ENCODE assay signal across 1 cellular context in the genomic region with DNA sequence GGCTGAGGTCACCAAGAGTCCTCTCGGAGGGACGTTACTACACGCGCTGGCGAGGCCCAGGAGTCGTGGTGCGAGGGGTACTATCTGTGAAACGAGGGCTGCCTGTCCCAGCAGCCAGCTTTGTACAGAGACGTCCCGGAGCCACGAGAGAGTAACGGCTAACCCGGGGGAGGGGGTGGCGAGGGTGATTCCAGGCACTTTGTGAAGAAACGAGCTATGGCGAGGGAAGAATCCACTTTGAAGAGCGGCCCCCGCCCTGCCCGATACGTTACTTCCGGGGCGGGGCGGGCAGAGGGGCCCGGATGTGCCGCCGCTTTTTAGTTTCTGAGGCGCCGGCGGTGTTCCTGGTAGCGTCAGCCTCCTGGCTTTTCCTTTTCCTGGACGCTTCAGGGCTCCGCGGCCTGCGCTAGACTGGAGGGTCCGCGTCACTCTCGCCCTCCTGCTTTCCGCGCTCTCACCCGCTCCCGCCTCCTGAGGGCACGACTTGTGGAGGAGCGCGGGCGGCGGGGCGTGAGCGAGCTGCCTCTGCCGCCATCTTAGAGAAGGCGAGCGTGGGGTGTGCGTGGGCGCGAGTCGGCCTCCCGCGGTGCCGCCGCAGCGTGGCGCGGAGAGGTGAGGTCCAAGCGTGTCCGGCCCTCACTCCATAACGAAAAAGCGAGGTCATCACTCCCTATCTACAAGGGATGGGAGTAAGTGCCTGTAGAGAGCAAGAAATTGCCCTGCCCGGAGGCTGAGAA.
TF ChIP-seq lines count a peak whose summit lies in the region.

No MANE protein-coding gene starts in this region.

TF ChIP-seq in HepG2, 621 proteins besides CTCF, POLR2A, EP300 and RAD21 (continued from another document and continues in another):
- TF ChIP-seq FOXP1 (IDR thresholded peaks at IDR 0.05): no peak
- no peak for TF ChIP-seq FOXP1 (CRISPR knock-in tag; IDR thresholded peaks at IDR 0.05)
- TF ChIP-seq ZNF17 (CRISPR knock-in tag; IDR thresholded peaks at IDR 0.05): no peak
- TF ChIP-seq NONO (IDR thresholded peaks at IDR 0.05): no peak
- TF ChIP-seq NONO (CRISPR knock-in tag; conservative IDR thresholded peaks at IDR 0.05): peak; percentile 69
- no peak; the same call in 1 of the 2 replicates for TF ChIP-seq GTF3A (CRISPR knock-in tag; conservative IDR thresholded peaks at IDR 0.05)
- TF ChIP-seq ATRX (CRISPR knock-in tag; IDR thresholded peaks at IDR 0.05; ENCODE audit: borderline replicate concordance): no peak
- TF ChIP-seq ZNF878 (CRISPR knock-in tag; IDR thresholded peaks at IDR 0.05): peak; percentile 42; the same call in 1 of the 2 replicates
- TF ChIP-seq, protein P1, sequence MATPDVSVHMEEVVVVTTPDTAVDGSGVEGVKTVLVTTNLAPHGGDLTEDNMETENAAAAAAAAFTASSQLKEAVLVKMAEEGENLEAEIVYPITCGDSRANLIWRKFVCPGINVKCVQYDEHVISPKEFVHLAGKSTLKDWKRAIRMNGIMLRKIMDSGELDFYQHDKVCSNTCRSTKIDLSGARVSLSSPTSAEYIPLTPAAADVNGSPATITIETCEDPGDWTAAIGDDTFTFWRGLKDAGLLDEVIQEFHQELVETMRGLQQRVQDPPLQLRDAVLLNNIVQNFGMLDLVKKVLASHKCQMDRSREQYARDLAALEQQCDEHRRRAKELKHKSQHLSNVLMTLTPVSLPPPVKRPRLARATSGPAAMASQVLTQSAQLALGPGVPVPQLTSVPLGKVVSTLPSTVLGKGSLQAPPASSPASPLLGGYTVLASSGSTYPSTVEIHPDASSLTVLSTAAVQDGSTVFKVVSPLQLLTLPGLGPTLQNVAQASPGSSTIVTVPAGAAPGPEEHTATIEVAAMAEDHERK (CRISPR knock-in tag; IDR thresholded peaks at IDR 0.05; ENCODE audit: low read depth): no peak
- 0 out of 2 replicates have a peak, but pooled peaks have one; percentile 38 for TF ChIP-seq GZF1 (CRISPR knock-in tag; IDR thresholded peaks at IDR 0.05)
- 0 out of 2 replicates have a peak, but pooled peaks have one; percentile 13 for TF ChIP-seq ZNF251 (CRISPR knock-in tag; IDR thresholded peaks at IDR 0.05)
- TF ChIP-seq AHR (CRISPR knock-in tag; IDR thresholded peaks at IDR 0.05): peak; percentile 78; the same call in 1 of the 2 replicates
- TF ChIP-seq, protein P2, sequence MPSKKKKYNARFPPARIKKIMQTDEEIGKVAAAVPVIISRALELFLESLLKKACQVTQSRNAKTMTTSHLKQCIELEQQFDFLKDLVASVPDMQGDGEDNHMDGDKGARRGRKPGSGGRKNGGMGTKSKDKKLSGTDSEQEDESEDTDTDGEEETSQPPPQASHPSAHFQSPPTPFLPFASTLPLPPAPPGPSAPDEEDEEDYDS (CRISPR knock-in tag; IDR thresholded peaks at IDR 0.05): peak; percentile 71
- no peak for TF ChIP-seq TCF7L2 (IDR thresholded peaks at IDR 0.05; ENCODE audit: low read depth, low read length)
- no peak for TF ChIP-seq HNRNPH1 (optimal IDR thresholded peaks at IDR 0.05; ENCODE audit: low read depth, low read length)
- no peak for TF ChIP-seq JUN (CRISPR knock-in tag; IDR thresholded peaks at IDR 0.05)
- TF ChIP-seq, protein P3, sequence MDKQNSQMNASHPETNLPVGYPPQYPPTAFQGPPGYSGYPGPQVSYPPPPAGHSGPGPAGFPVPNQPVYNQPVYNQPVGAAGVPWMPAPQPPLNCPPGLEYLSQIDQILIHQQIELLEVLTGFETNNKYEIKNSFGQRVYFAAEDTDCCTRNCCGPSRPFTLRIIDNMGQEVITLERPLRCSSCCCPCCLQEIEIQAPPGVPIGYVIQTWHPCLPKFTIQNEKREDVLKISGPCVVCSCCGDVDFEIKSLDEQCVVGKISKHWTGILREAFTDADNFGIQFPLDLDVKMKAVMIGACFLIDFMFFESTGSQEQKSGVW (CRISPR knock-in tag; IDR thresholded peaks at IDR 0.05; ENCODE audit: borderline replicate concordance): no peak
- TF ChIP-seq ZEB1 (IDR thresholded peaks at IDR 0.05; ENCODE audit: insufficient replicate concordance, low read depth): peak; percentile 61
- no peak for TF ChIP-seq SNRNP70 (IDR thresholded peaks at IDR 0.05; ENCODE audit: low read depth, low read length)
- peak; percentile 51 for TF ChIP-seq ATF7-NPFF (CRISPR knock-in tag; IDR thresholded peaks at IDR 0.05; ENCODE audit: low read depth)
- TF ChIP-seq THAP11 (CRISPR knock-in tag; IDR thresholded peaks at IDR 0.05): peak; percentile 69
- no peak for TF ChIP-seq ZNF567 (CRISPR knock-in tag; IDR thresholded peaks at IDR 0.05; ENCODE audit: borderline replicate concordance)
- TF ChIP-seq, protein P4, sequence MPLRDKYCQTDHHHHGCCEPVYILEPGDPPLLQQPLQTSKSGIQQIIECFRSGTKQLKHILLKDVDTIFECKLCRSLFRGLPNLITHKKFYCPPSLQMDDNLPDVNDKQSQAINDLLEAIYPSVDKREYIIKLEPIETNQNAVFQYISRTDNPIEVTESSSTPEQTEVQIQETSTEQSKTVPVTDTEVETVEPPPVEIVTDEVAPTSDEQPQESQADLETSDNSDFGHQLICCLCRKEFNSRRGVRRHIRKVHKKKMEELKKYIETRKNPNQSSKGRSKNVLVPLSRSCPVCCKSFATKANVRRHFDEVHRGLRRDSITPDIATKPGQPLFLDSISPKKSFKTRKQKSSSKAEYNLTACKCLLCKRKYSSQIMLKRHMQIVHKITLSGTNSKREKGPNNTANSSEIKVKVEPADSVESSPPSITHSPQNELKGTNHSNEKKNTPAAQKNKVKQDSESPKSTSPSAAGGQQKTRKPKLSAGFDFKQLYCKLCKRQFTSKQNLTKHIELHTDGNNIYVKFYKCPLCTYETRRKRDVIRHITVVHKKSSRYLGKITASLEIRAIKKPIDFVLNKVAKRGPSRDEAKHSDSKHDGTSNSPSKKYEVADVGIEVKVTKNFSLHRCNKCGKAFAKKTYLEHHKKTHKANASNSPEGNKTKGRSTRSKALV (CRISPR knock-in tag; IDR thresholded peaks at IDR 0.05): peak; percentile 53; the same call in 1 of the 2 replicates
- no peak for TF ChIP-seq ZNF354B (CRISPR knock-in tag; IDR thresholded peaks at IDR 0.05)
- TF ChIP-seq ZNF607 (CRISPR knock-in tag; IDR thresholded peaks at IDR 0.05; ENCODE audit: borderline replicate concordance): peak; percentile 24; the same call in 1 of the 2 replicates
- TF ChIP-seq ZNF143 (CRISPR knock-in tag; IDR thresholded peaks at IDR 0.05): peak; percentile 46; the same call in 1 of the 2 replicates
- TF ChIP-seq ZNF780A (CRISPR knock-in tag; IDR thresholded peaks at IDR 0.05): peak; percentile 61; the same call in 1 of the 2 replicates
- peak; percentile 50 for TF ChIP-seq ZNF709 (CRISPR knock-in tag; IDR thresholded peaks at IDR 0.05)
- TF ChIP-seq, protein P5, sequence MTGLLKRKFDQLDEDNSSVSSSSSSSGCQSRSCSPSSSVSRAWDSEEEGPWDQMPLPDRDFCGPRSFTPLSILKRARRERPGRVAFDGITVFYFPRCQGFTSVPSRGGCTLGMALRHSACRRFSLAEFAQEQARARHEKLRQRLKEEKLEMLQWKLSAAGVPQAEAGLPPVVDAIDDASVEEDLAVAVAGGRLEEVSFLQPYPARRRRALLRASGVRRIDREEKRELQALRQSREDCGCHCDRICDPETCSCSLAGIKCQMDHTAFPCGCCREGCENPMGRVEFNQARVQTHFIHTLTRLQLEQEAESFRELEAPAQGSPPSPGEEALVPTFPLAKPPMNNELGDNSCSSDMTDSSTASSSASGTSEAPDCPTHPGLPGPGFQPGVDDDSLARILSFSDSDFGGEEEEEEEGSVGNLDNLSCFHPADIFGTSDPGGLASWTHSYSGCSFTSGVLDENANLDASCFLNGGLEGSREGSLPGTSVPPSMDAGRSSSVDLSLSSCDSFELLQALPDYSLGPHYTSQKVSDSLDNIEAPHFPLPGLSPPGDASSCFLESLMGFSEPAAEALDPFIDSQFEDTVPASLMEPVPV (CRISPR knock-in tag; IDR thresholded peaks at IDR 0.05): peak; percentile 82; the same call in 1 of the 2 replicates
- peak; percentile 75; the same call in 1 of the 2 replicates for TF ChIP-seq ZNF441 (CRISPR knock-in tag; IDR thresholded peaks at IDR 0.05; ENCODE audit: borderline replicate concordance)
- TF ChIP-seq ZSCAN22 (CRISPR knock-in tag; IDR thresholded peaks at IDR 0.05): no peak
- TF ChIP-seq SAFB2 (CRISPR knock-in tag; IDR thresholded peaks at IDR 0.05; ENCODE audit: borderline replicate concordance, low read depth): no peak; the same call in 1 of the 2 replicates
- peak; percentile 66; the same call in 1 of the 2 replicates for TF ChIP-seq ZNF230 (CRISPR knock-in tag; IDR thresholded peaks at IDR 0.05)
- no peak for TF ChIP-seq HOXA9 (CRISPR knock-in tag; IDR thresholded peaks at IDR 0.05; ENCODE audit: borderline replicate concordance)
- no peak for TF ChIP-seq POLR2AphosphoS2 (IDR thresholded peaks at IDR 0.05; ENCODE audit: low read depth, low read length)
- peak; percentile 87 for TF ChIP-seq ZFP36L1 (CRISPR knock-in tag; IDR thresholded peaks at IDR 0.05)
- TF ChIP-seq ZNF7 (CRISPR knock-in tag; IDR thresholded peaks at IDR 0.05): no peak
- TF ChIP-seq HMG20B (CRISPR knock-in tag; conservative IDR thresholded peaks at IDR 0.05): peak; percentile 8; the same call in 1 of the 2 replicates
- no peak for TF ChIP-seq ZNF335 (CRISPR knock-in tag; IDR thresholded peaks at IDR 0.05)
- TF ChIP-seq, protein P6, sequence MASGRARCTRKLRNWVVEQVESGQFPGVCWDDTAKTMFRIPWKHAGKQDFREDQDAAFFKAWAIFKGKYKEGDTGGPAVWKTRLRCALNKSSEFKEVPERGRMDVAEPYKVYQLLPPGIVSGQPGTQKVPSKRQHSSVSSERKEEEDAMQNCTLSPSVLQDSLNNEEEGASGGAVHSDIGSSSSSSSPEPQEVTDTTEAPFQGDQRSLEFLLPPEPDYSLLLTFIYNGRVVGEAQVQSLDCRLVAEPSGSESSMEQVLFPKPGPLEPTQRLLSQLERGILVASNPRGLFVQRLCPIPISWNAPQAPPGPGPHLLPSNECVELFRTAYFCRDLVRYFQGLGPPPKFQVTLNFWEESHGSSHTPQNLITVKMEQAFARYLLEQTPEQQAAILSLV (CRISPR knock-in tag; IDR thresholded peaks at IDR 0.05; ENCODE audit: borderline replicate concordance): peak; percentile 85; the same call in 1 of the 2 replicates
- TF ChIP-seq, protein P7, sequence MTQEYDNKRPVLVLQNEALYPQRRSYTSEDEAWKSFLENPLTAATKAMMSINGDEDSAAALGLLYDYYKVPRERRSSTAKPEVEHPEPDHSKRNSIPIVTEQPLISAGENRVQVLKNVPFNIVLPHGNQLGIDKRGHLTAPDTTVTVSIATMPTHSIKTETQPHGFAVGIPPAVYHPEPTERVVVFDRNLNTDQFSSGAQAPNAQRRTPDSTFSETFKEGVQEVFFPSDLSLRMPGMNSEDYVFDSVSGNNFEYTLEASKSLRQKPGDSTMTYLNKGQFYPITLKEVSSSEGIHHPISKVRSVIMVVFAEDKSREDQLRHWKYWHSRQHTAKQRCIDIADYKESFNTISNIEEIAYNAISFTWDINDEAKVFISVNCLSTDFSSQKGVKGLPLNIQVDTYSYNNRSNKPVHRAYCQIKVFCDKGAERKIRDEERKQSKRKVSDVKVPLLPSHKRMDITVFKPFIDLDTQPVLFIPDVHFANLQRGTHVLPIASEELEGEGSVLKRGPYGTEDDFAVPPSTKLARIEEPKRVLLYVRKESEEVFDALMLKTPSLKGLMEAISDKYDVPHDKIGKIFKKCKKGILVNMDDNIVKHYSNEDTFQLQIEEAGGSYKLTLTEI (CRISPR knock-in tag; conservative IDR thresholded peaks at IDR 0.05): no peak
- TF ChIP-seq, protein P8, sequence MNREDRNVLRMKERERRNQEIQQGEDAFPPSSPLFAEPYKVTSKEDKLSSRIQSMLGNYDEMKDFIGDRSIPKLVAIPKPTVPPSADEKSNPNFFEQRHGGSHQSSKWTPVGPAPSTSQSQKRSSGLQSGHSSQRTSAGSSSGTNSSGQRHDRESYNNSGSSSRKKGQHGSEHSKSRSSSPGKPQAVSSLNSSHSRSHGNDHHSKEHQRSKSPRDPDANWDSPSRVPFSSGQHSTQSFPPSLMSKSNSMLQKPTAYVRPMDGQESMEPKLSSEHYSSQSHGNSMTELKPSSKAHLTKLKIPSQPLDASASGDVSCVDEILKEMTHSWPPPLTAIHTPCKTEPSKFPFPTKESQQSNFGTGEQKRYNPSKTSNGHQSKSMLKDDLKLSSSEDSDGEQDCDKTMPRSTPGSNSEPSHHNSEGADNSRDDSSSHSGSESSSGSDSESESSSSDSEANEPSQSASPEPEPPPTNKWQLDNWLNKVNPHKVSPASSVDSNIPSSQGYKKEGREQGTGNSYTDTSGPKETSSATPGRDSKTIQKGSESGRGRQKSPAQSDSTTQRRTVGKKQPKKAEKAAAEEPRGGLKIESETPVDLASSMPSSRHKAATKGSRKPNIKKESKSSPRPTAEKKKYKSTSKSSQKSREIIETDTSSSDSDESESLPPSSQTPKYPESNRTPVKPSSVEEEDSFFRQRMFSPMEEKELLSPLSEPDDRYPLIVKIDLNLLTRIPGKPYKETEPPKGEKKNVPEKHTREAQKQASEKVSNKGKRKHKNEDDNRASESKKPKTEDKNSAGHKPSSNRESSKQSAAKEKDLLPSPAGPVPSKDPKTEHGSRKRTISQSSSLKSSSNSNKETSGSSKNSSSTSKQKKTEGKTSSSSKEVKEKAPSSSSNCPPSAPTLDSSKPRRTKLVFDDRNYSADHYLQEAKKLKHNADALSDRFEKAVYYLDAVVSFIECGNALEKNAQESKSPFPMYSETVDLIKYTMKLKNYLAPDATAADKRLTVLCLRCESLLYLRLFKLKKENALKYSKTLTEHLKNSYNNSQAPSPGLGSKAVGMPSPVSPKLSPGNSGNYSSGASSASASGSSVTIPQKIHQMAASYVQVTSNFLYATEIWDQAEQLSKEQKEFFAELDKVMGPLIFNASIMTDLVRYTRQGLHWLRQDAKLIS (CRISPR knock-in tag; IDR thresholded peaks at IDR 0.05): no peak
- TF ChIP-seq TSC22D2 (CRISPR knock-in tag; IDR thresholded peaks at IDR 0.05; ENCODE audit: borderline replicate concordance): no peak
- peak; percentile 32; the same call in 1 of the 2 replicates for TF ChIP-seq NFKBIZ (CRISPR knock-in tag; IDR thresholded peaks at IDR 0.05)
- peak; percentile 81 for TF ChIP-seq KLF15 (CRISPR knock-in tag; IDR thresholded peaks at IDR 0.05; ENCODE audit: borderline replicate concordance)
- TF ChIP-seq MIXL1 (CRISPR knock-in tag; IDR thresholded peaks at IDR 0.05): no peak; the same call in 1 of the 2 replicates
- no peak for TF ChIP-seq FOXA3 (CRISPR knock-in tag; IDR thresholded peaks at IDR 0.05)
- TF ChIP-seq MATR3 (CRISPR knock-in tag; IDR thresholded peaks at IDR 0.05): no peak
- peak; percentile 47; the same call in 1 of the 2 replicates for TF ChIP-seq ZNF317 (CRISPR knock-in tag; IDR thresholded peaks at IDR 0.05)
- peak; percentile 87; the same call in 1 of the 2 replicates for TF ChIP-seq ZNF235 (CRISPR knock-in tag; IDR thresholded peaks at IDR 0.05; ENCODE audit: borderline replicate concordance)
- TF ChIP-seq NCOR1 (IDR thresholded peaks at IDR 0.05; ENCODE audit: borderline replicate concordance, low read length): no peak
- TF ChIP-seq, protein P9, sequence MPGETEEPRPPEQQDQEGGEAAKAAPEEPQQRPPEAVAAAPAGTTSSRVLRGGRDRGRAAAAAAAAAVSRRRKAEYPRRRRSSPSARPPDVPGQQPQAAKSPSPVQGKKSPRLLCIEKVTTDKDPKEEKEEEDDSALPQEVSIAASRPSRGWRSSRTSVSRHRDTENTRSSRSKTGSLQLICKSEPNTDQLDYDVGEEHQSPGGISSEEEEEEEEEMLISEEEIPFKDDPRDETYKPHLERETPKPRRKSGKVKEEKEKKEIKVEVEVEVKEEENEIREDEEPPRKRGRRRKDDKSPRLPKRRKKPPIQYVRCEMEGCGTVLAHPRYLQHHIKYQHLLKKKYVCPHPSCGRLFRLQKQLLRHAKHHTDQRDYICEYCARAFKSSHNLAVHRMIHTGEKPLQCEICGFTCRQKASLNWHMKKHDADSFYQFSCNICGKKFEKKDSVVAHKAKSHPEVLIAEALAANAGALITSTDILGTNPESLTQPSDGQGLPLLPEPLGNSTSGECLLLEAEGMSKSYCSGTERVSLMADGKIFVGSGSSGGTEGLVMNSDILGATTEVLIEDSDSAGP (CRISPR knock-in tag; IDR thresholded peaks at IDR 0.05; ENCODE audit: borderline replicate concordance): peak; percentile 93
- TF ChIP-seq MEF2D (CRISPR knock-in tag; IDR thresholded peaks at IDR 0.05): peak; percentile 15
